Comparison of ENCODE assay signal across 8 cellular contexts in the genomic region with DNA sequence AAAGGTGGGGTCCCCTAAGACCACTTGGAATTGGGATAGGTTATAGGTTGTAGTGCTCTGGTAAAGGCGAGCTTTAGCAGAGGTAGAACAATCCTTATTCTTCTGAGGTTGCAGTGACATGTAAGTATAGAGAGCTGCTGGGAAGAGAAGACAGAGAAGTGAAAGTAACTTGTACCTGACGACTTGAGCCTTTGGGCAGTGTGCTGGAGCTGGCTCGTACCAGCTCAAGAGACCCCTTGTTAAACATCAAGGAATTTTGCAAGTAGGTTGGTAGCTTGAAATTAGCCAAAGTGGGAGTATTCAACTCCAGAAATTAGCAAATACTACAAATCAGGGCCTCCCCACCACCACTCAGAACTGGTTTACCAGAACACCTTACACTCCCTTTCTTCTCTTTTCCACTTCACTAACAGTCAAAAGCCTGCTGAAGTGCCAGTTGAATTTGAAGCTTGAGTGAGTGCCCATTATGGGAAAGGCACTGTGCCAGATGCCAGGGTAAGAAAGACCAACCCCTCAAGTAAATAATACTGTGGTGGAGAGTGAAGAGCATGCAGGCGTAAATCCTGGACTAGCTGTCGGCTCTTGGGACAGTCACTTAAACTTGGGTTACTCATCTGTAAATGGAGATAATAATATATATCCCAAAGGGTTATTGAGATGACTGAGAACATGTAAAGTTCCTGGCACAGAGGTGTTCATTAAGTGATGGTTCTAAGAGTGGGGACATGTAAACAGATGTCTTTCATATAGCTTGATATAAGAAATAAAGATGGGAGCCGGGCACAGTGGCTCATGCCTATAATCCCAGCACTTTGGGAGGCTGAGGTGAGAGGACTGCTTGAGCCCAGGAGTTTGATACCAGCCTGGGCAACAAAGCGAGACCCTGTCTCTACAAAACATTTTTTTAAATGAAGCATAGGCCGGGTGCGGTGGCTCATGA. TPM values are rescaled to one million over a fixed set of nuclear protein-coding genes. Genes with fewer than 3 reads are reported as not detected.
DNase-seq lines count a peak whose midpoint lies in the region; ATAC-seq and TF ChIP-seq lines count a peak whose summit lies in the region.

No MANE protein-coding gene starts in this region.

- H3K4me1 ChIP-seq in esophagus (ENCODE audit: control insufficient read depth in 2 of 2, insufficient read depth in 2 of 2, low read length in 1 of 2): no peaks in the 10 kb centered on the region
- H3K4me1 ChIP-seq in transverse colon: peaks cover 0 to 17% (median 7%) of the 10 kb centered on the region in 4 donors

- intact Hi-C loops in transverse colon (cut with DNase I; ENCODE audit: low total_unique reads): no loop called here

- TF ChIP-seq POLR2A in transverse colon (IDR thresholded peaks at IDR 0.05): no peak

- 64 to 69% methylated on average over 9 of the region's 9 CpGs for WGBS in esophagus, 2 donors
- 42 to 66% methylated on average over 5 to 9 of the region's 9 CpGs for WGBS in transverse colon (ENCODE audit: low coverage in 1 of 2), 2 donors

- no peak for TF ChIP-seq EP300 in transverse colon (IDR thresholded peaks at IDR 0.05; ENCODE audit: low read depth)

- no peaks in the 10 kb centered on the region for H3K36me3 ChIP-seq in esophagus (ENCODE audit: control insufficient read depth in 2 of 2, insufficient read depth in 2 of 2, low read length in 1 of 2)
- H3K36me3 ChIP-seq in transverse colon: no peaks in the 10 kb centered on the region

- no peak for TF ChIP-seq CTCF in transverse colon (IDR thresholded peaks at IDR 0.05)

- H3K4me3 ChIP-seq in esophagus (ENCODE audit: low read depth in 1 of 2, low read length in 2 of 2): peak overlapping the region in 1 of 2 donors; percentile 23
- peak overlapping the region in 2 of 4 donors; percentile 9 to 16 for H3K4me3 ChIP-seq in transverse colon

- H3K27me3 ChIP-seq in esophagus (ENCODE audit: control insufficient read depth in 1 of 2, insufficient read depth in 2 of 2, low read length in 2 of 2): no peaks in the 10 kb centered on the region
- no peaks in the 10 kb centered on the region for H3K27me3 ChIP-seq in transverse colon

- peak; percentile 38 for DNase-seq in NCI-H1694 treated with DMSO at 0.1 percent for 48 hours (lab: John Stamatoyannopoulos, UW)
- no peak for DNase-seq in NCI-H1694 (lab: John Stamatoyannopoulos, UW)
- DNase-seq in NCI-H510A treated with DMSO at 0.1 percent for 48 hours (lab: John Stamatoyannopoulos, UW): peak; percentile 95
- DNase-seq in transverse colon: no peak
- no peak for DNase-seq in GOT3 (lab: John Stamatoyannopoulos, UW)
- DNase-seq in cerebellar nuclear complex (lab: John Stamatoyannopoulos, UW): no peak

- in situ Hi-C loops in transverse colon (cut with MboI; ENCODE audit: low pct_ligation_motif_present in 1 of 4, low pct_unique_long_range_greater_than_20kb in 1 of 4, low sequenced_read_pairs in 3 of 4): loop anchor here in 1 of 4 donors (25.0 kb wide), 1 partner anchor 314 kb away; a partner anchor contains a TSS

- H3K27ac ChIP-seq in esophagus (ENCODE audit: low read depth in 2 of 2, low read length in 1 of 2) (peak overlapping the region; percentile 44 to 57), transverse colon (peak overlapping the region; percentile 16 to 61 (median 41))

- H3K9me3 ChIP-seq in esophagus (ENCODE audit: control insufficient read depth in 2 of 2, insufficient read depth in 1 of 2, low read depth in 1 of 2, low read length in 1 of 2): no peaks in the 10 kb centered on the region
- no peaks in the 10 kb centered on the region for H3K9me3 ChIP-seq in transverse colon

- peak; percentile 45 for ATAC-seq in HG03060 (IDR thresholded peaks at IDR 0.05; ENCODE audit: low read depth, unreplicated experiment)

RNA-seq across cellular contexts. Expression of a gene that starts 27.1 kb away (rescaled TPM):
- polyA plus RNA-seq in esophagus: 1 to 10 TPM in 1 of 2 donors, under 1 TPM in 1; 0.74 to 1.0 TPM
- total RNA-seq in transverse colon: 10 to 100 TPM in 2 of 4 donors, 1 to 10 TPM in 2; 4.9 to 50.0 (median 14.3) TPM

Comparison
In these comparisons a context has a peak if more than half of its experiments do, and no peak if none do; other contexts are left out.
1. DNase-seq: peak in NCI-H1694 treated with DMSO at 0.1 percent for 48 hours (single experiment) and NCI-H510A treated with DMSO at 0.1 percent for 48 hours (single experiment); none in NCI-H1694 (single experiment), transverse colon (single experiment), GOT3 (single experiment) and cerebellar nuclear complex (0 of 2).